16 cellular contexts compared by ENCODE assay signal in genomic region chr11:47948137-47948536, GRCh38. TPM values are rescaled to one million over a fixed set of nuclear protein-coding genes. Genes with fewer than 3 reads are reported as not detected.
DNase-seq lines count a peak whose midpoint lies in the region; ATAC-seq and TF ChIP-seq lines count a peak whose summit lies in the region.
"Had no signal": no experiment of that assay in that cellular context is flagged by ENCODE, and none has a peak within 500 bp of the region (broad histone marks: within the 10 kb centered on the region; RNA-seq: fewer than 3 reads in every experiment).

No MANE protein-coding gene starts in this region.

- H3K9ac ChIP-seq in H9 (ENCODE audit: extremely low read depth, insufficient read length, low read length) (no peak overlapping the region), neuronal stem cell (ENCODE audit: low read depth, low read length, poor library complexity) (no peak overlapping the region)

- H2AFZ ChIP-seq in H9 (ENCODE audit: low read length) (no peak overlapping the region), neuronal stem cell (ENCODE audit: low read length) (no peak overlapping the region), OCI-LY7 (ENCODE audit: low read length) (no peak overlapping the region)

- H3K79me1 ChIP-seq in H9 (ENCODE audit: insufficient read depth, low read depth, low read length, poor library complexity, severe bottlenecking) (no peaks in the 10 kb centered on the region), neuronal stem cell (ENCODE audit: low read depth, low read length) (peaks cover 4% of the 10 kb centered on the region)

- no peak for DNase-seq in activated naive CD4-positive, alpha-beta T cell treated with anti-CD3 and anti-CD28 coated beads for 36 hours
- DNase-seq in H9, result peak; percentile 30
- no peak for DNase-seq in neuronal stem cell (ENCODE audit: low spot score)
- no peak for DNase-seq in OCI-LY7 (ENCODE audit: low spot score)
- no peak for DNase-seq in activated T-cell treated with anti-CD3 and anti-CD28 coated beads, Interleukin-2, amount 50 U/mL, for 24 hours
- DNase-seq: activated CD4-positive, alpha-beta T cell treated with anti-CD3 and anti-CD28 coated beads, Interleukin-2, amount 50 U/mL, for 1 hour; body of pancreas; DMS79; effector CD8-positive, alpha-beta T cell; foreskin keratinocyte; NCI-H2171 treated with DMSO at 0.1 percent for 48 hours; posterior cingulate gyrus had no signal

- peaks cover 49% of the 10 kb centered on the region for H3K4me1 Mint-ChIP-seq in activated naive CD4-positive, alpha-beta T cell treated with anti-CD3 and anti-CD28 coated beads, Interleukin-2, amount 50 U/mL, for 24 hours
- peaks cover 38% of the 10 kb centered on the region for H3K4me1 Mint-ChIP-seq in activated naive CD4-positive, alpha-beta T cell treated with anti-CD3 and anti-CD28 coated beads for 36 hours (ENCODE audit: low read depth)
- H3K4me1 Mint-ChIP-seq in H9, result peaks cover 30 to 43% of the 10 kb centered on the region in 2 experiments
- peaks cover 58% of the 10 kb centered on the region for H3K4me1 Mint-ChIP-seq in dendritic cell treated with granulocyte-macrophage colony-stimulating factor and Interleukin-4, amounts not matched to agents 40 ng/mL and 50 ng/mL, for 4 days (ENCODE audit: low read depth)
- H3K4me1 Mint-ChIP-seq in activated T-cell treated with anti-CD3 and anti-CD28 coated beads, Interleukin-2, amount 50 U/mL, for 24 hours (ENCODE audit: low read depth), result peaks cover 41% of the 10 kb centered on the region

- no peak overlapping the region for H3K4me2 ChIP-seq in H9 (ENCODE audit: insufficient read depth, insufficient read length, low read length)
- H3K4me2 ChIP-seq in neuronal stem cell (ENCODE audit: insufficient read depth, low read length, poor library complexity, severe bottlenecking), result no peak overlapping the region
- H3K4me2 ChIP-seq in OCI-LY7 (ENCODE audit: low read length), result no peak overlapping the region

- no peaks in the 10 kb centered on the region for H3K36me3 ChIP-seq in neuronal stem cell (replicated peaks in 1 of 2; ENCODE audit: control insufficient read depth in 2 of 2, insufficient read depth in 2 of 2, low read length in 2 of 2)
- no peaks in the 10 kb centered on the region for H3K36me3 ChIP-seq in OCI-LY7 (ENCODE audit: insufficient read depth, low read length)

- no peak for TF ChIP-seq CTCF in H9 (conservative IDR thresholded peaks at IDR 0.05)
- TF ChIP-seq CTCF in OCI-LY7 (conservative IDR thresholded peaks at IDR 0.05; ENCODE audit: low read length), result no peak

- no peak overlapping the region for H3K4me3 ChIP-seq in neuronal stem cell (ENCODE audit: low read length in 2 of 2)
- no peak overlapping the region for H3K4me3 ChIP-seq in OCI-LY7 (ENCODE audit: low read depth, low read length, poor library complexity, severe bottlenecking)
- H3K4me3 ChIP-seq: body of pancreas had no signal

- no peak overlapping the region for H3K56ac ChIP-seq in H9 (ENCODE audit: insufficient read length, low read depth, low read length)

- H3K4me3 Mint-ChIP-seq in activated naive CD4-positive, alpha-beta T cell treated with anti-CD3 and anti-CD28 coated beads, Interleukin-2, amount 50 U/mL, for 24 hours, result no peak overlapping the region
- H3K4me3 Mint-ChIP-seq in activated naive CD4-positive, alpha-beta T cell treated with anti-CD3 and anti-CD28 coated beads for 36 hours, result no peak overlapping the region
- H3K4me3 Mint-ChIP-seq in H9, result no peak overlapping the region; a peak in 1 of 5 replicates
- no peak overlapping the region for H3K4me3 Mint-ChIP-seq in dendritic cell treated with granulocyte-macrophage colony-stimulating factor and Interleukin-4, amounts not matched to agents 40 ng/mL and 50 ng/mL, for 4 days
- no peak overlapping the region for H3K4me3 Mint-ChIP-seq in activated T-cell treated with anti-CD3 and anti-CD28 coated beads, Interleukin-2, amount 50 U/mL, for 24 hours
- H3K4me3 Mint-ChIP-seq: mesothelial cell of epicardium had no signal

- H2BK5ac ChIP-seq in H9 (ENCODE audit: insufficient read length, low read length) (no peak overlapping the region), neuronal stem cell (ENCODE audit: low read length) (no peak overlapping the region)

- H4K20me1 ChIP-seq in H9 (ENCODE audit: control insufficient read depth, insufficient read depth, insufficient read length), result no peaks in the 10 kb centered on the region
- H4K20me1 ChIP-seq in OCI-LY7 (ENCODE audit: insufficient read depth, low read length), result no peaks in the 10 kb centered on the region

- intact Hi-C loops in activated naive CD4-positive, alpha-beta T cell treated with anti-CD3 and anti-CD28 coated beads for 36 hours (cut with micrococcal nuclease), result no loop called here
- intact Hi-C loops in dendritic cell treated with granulocyte-macrophage colony-stimulating factor and Interleukin-4, amounts not matched to agents 40 ng/mL and 50 ng/mL, for 4 days (cut with micrococcal nuclease), result no loop called here
- intact Hi-C loops in OCI-LY7 (cut with micrococcal nuclease; ENCODE audit: unreplicated experiment), result no loop called here

- no peak overlapping the region for H2BK12ac ChIP-seq in H9 (ENCODE audit: insufficient read length, low read depth, low read length)
- H2BK12ac ChIP-seq in neuronal stem cell (ENCODE audit: low read length), result no peak overlapping the region

- CTCF ChIA-PET in activated naive CD4-positive, alpha-beta T cell treated with anti-CD3 and anti-CD28 coated beads for 36 hours (lab: Charles Lee), result interaction anchor here (0.6 to 5.0 kb wide), 3 partner anchors 14 to 164 kb away, joined by 3 to 21 read pairs (median 3); no protein-coding TSS in a partner anchor
- CTCF ChIA-PET in OCI-LY7 (lab: Charles Lee; ENCODE audit: unreplicated experiment), result no interaction called here

- H3K9me2 ChIP-seq in OCI-LY7 (ENCODE audit: insufficient read depth, low read length), result no peaks in the 10 kb centered on the region

- H3K9me3 Mint-ChIP-seq in activated naive CD4-positive, alpha-beta T cell treated with anti-CD3 and anti-CD28 coated beads, Interleukin-2, amount 50 U/mL, for 24 hours, result no peaks in the 10 kb centered on the region
- H3K9me3 Mint-ChIP-seq in activated naive CD4-positive, alpha-beta T cell treated with anti-CD3 and anti-CD28 coated beads for 36 hours, result no peaks in the 10 kb centered on the region
- H3K9me3 Mint-ChIP-seq in H9, result no peaks in the 10 kb centered on the region; a peak in 1 of 5 replicates
- H3K9me3 Mint-ChIP-seq in dendritic cell treated with granulocyte-macrophage colony-stimulating factor and Interleukin-4, amounts not matched to agents 40 ng/mL and 50 ng/mL, for 4 days, result no peaks in the 10 kb centered on the region
- no peaks in the 10 kb centered on the region for H3K9me3 Mint-ChIP-seq in activated T-cell treated with anti-CD3 and anti-CD28 coated beads, Interleukin-2, amount 50 U/mL, for 24 hours
- H3K9me3 Mint-ChIP-seq: mesothelial cell of epicardium had no signal

- H3K27ac Mint-ChIP-seq in activated naive CD4-positive, alpha-beta T cell treated with anti-CD3 and anti-CD28 coated beads, Interleukin-2, amount 50 U/mL, for 24 hours, result peak overlapping the region; percentile 73
- H3K27ac Mint-ChIP-seq in activated naive CD4-positive, alpha-beta T cell treated with anti-CD3 and anti-CD28 coated beads for 36 hours, result no peak overlapping the region
- H3K27ac Mint-ChIP-seq in H9, result no peak overlapping the region
- peak overlapping the region; percentile 22 for H3K27ac Mint-ChIP-seq in dendritic cell treated with granulocyte-macrophage colony-stimulating factor and Interleukin-4, amounts not matched to agents 40 ng/mL and 50 ng/mL, for 4 days
- H3K27ac Mint-ChIP-seq in activated T-cell treated with anti-CD3 and anti-CD28 coated beads, Interleukin-2, amount 50 U/mL, for 24 hours, result no peak overlapping the region

- H2BK120ac ChIP-seq in H9 (ENCODE audit: low read depth, low read length, poor library complexity, severe bottlenecking), result no peak overlapping the region
- H2BK120ac ChIP-seq in neuronal stem cell (ENCODE audit: low read depth, low read length), result no peak overlapping the region

- ATAC-seq in HG03378 (IDR thresholded peaks at IDR 0.05; ENCODE audit: unreplicated experiment), result no peak
- ATAC-seq: body of pancreas had no signal

- no peak overlapping the region for H2BK15ac ChIP-seq in H9 (ENCODE audit: low read depth, low read length)
- H2BK15ac ChIP-seq in neuronal stem cell (ENCODE audit: low read length), result no peak overlapping the region

- no peak overlapping the region for H3T11ph ChIP-seq in H9 (ENCODE audit: low read length)

- H3K4me1 ChIP-seq in H9 (ENCODE audit: insufficient read depth, low read length) (peaks cover 3% of the 10 kb centered on the region; the same call in 1 of the 2 replicates), neuronal stem cell (ENCODE audit: control insufficient read depth in 2 of 2, insufficient read depth in 1 of 2, low read depth in 1 of 2, low read length in 2 of 2) (peaks cover 10 to 15% of the 10 kb centered on the region in 2 donors), OCI-LY7 (ENCODE audit: insufficient read depth, low read length, poor library complexity, severe bottlenecking) (peaks cover 24% of the 10 kb centered on the region)
- H3K4me1 ChIP-seq: body of pancreas had no signal

- H3K23ac ChIP-seq in H9 (ENCODE audit: insufficient read length, low read depth, low read length) (no peak overlapping the region), neuronal stem cell (ENCODE audit: low read depth, low read length, poor library complexity) (no peak overlapping the region)

- WGBS in H9 (ENCODE audit: extremely low coverage, insufficient read length, low lambda C conversion rate), result no CpG with 5 or more reads among the region's 3 CpGs
- no CpG with 5 or more reads among the region's 3 CpGs for WGBS in neuronal stem cell (ENCODE audit: extremely low coverage in 2 of 2, insufficient read length in 2 of 2, insufficient replicate concordance in 1 of 2), 2 donors

- H3K23me2 ChIP-seq in H9 (ENCODE audit: insufficient read length, low read depth, low read length, poor library complexity, severe bottlenecking), result no peaks in the 10 kb centered on the region

- no peaks in the 10 kb centered on the region for H3K27me3 Mint-ChIP-seq in activated naive CD4-positive, alpha-beta T cell treated with anti-CD3 and anti-CD28 coated beads, Interleukin-2, amount 50 U/mL, for 24 hours
- H3K27me3 Mint-ChIP-seq in activated naive CD4-positive, alpha-beta T cell treated with anti-CD3 and anti-CD28 coated beads for 36 hours (ENCODE audit: low read depth), result no peaks in the 10 kb centered on the region
- no peaks in the 10 kb centered on the region; the same call in 1 of the 2 replicates for H3K27me3 Mint-ChIP-seq in H9 (ENCODE audit: low read depth)
- no peaks in the 10 kb centered on the region for H3K27me3 Mint-ChIP-seq in dendritic cell treated with granulocyte-macrophage colony-stimulating factor and Interleukin-4, amounts not matched to agents 40 ng/mL and 50 ng/mL, for 4 days
- H3K27me3 Mint-ChIP-seq in activated T-cell treated with anti-CD3 and anti-CD28 coated beads, Interleukin-2, amount 50 U/mL, for 24 hours, result no peaks in the 10 kb centered on the region

- H3K79me2 ChIP-seq in H9 (ENCODE audit: insufficient read depth, low read length), result no peaks in the 10 kb centered on the region
- no peaks in the 10 kb centered on the region for H3K79me2 ChIP-seq in OCI-LY7 (ENCODE audit: insufficient read depth, low read depth, low read length)

- H3K14ac ChIP-seq in H9 (ENCODE audit: insufficient read depth, low read length) (no peak overlapping the region), neuronal stem cell (ENCODE audit: low read length) (no peak overlapping the region)

- no peak overlapping the region for H4K91ac ChIP-seq in H9 (ENCODE audit: insufficient read length, low read depth, low read length)
- no peak overlapping the region for H4K91ac ChIP-seq in neuronal stem cell (ENCODE audit: low read depth, low read length, poor library complexity)

- H2AK5ac ChIP-seq in H9 (ENCODE audit: insufficient read length, low read length) (no peak overlapping the region), neuronal stem cell (ENCODE audit: low read depth, low read length) (no peak overlapping the region)

- no peak overlapping the region for H4K5ac ChIP-seq in H9 (ENCODE audit: insufficient read length, low read depth, low read length)

- H3K36me3 Mint-ChIP-seq in activated naive CD4-positive, alpha-beta T cell treated with anti-CD3 and anti-CD28 coated beads, Interleukin-2, amount 50 U/mL, for 24 hours, result no peaks in the 10 kb centered on the region
- no peaks in the 10 kb centered on the region for H3K36me3 Mint-ChIP-seq in activated naive CD4-positive, alpha-beta T cell treated with anti-CD3 and anti-CD28 coated beads for 36 hours (ENCODE audit: low read depth)
- no peaks in the 10 kb centered on the region for H3K36me3 Mint-ChIP-seq in H9 (ENCODE audit: insufficient read depth in 1 of 3, low read depth in 3 of 3)
- no peaks in the 10 kb centered on the region for H3K36me3 Mint-ChIP-seq in dendritic cell treated with granulocyte-macrophage colony-stimulating factor and Interleukin-4, amounts not matched to agents 40 ng/mL and 50 ng/mL, for 4 days (ENCODE audit: low read depth)
- H3K36me3 Mint-ChIP-seq in activated T-cell treated with anti-CD3 and anti-CD28 coated beads, Interleukin-2, amount 50 U/mL, for 24 hours (ENCODE audit: low read depth), result no peaks in the 10 kb centered on the region
- H3K36me3 Mint-ChIP-seq: mesothelial cell of epicardium had no signal

- H2BK20ac ChIP-seq in H9 (ENCODE audit: low read depth, low read length, poor library complexity, severe bottlenecking), result no peak overlapping the region

- no TSS peak for BruUV-seq in OCI-LY7 (replicated peaks; lab: Mats Ljungman, UMichigan)

- H3K9me3 ChIP-seq in H9 (ENCODE audit: control insufficient read depth, low read depth, low read length) (no peaks in the 10 kb centered on the region), neuronal stem cell (replicated peaks in 1 of 2; ENCODE audit: control insufficient read depth in 2 of 2, insufficient read depth in 1 of 2, low read depth in 1 of 2, low read length in 2 of 2) (no peaks in the 10 kb centered on the region), OCI-LY7 (ENCODE audit: low read length) (no peaks in the 10 kb centered on the region)
- H3K9me3 ChIP-seq: body of pancreas had no signal

- POLR2A ChIA-PET in OCI-LY7 (lab: Charles Lee), result interaction anchor here (0.6 kb wide), 1 partner anchor 9 kb away, joined by 3 read pairs; no protein-coding TSS in a partner anchor

- no peaks in the 10 kb centered on the region for H3K27me3 ChIP-seq in H9 (ENCODE audit: insufficient read depth, low read length)
- no peaks in the 10 kb centered on the region for H3K27me3 ChIP-seq in neuronal stem cell (ENCODE audit: control insufficient read depth in 3 of 3, insufficient read depth in 3 of 3, low read depth in 1 of 3, low read length in 3 of 3)
- H3K27me3 ChIP-seq: body of pancreas, foreskin keratinocyte had no signal

- H3K18ac ChIP-seq in H9 (ENCODE audit: insufficient read length, low read depth, low read length), result no peak overlapping the region
- peak overlapping the region; percentile 44 for H3K18ac ChIP-seq in neuronal stem cell (ENCODE audit: low read length)

- H4K8ac ChIP-seq in H9 (replicated peaks; ENCODE audit: insufficient read length, low read depth, low read length) (no peak overlapping the region), neuronal stem cell (ENCODE audit: low read depth, low read length) (no peak overlapping the region)

- H3K4ac ChIP-seq in H9 (ENCODE audit: low read depth, low read length) (no peak overlapping the region), neuronal stem cell (ENCODE audit: low read length) (no peak overlapping the region)

- H3K27ac ChIP-seq in H9 (ENCODE audit: insufficient read length, low read depth, low read length) (no peak overlapping the region), neuronal stem cell (replicated peaks; ENCODE audit: low read length) (no peak overlapping the region), OCI-LY7 (ENCODE audit: low read depth, low read length, poor library complexity, severe bottlenecking) (no peak overlapping the region)

RNA-seq across cellular contexts. Expression of gene PTPRJ, which starts 32.2 kb away (rescaled TPM):
- 10 to 100 TPM in 1 of 2 experiments, 1 to 10 TPM in 1; 8.2 to 10.7 TPM for total RNA-seq in activated naive CD4-positive, alpha-beta T cell treated with anti-CD3 and anti-CD28 coated beads for 36 hours
- total RNA-seq in H9 (2021) (10.6 and 11.4 TPM in 2 replicates), OCI-LY7 (2022) (24.9 and 28.3 TPM in 2 replicates)
- 12.6 TPM for polyA plus RNA-seq in neuronal stem cell (2013, experiment 1 of 2)
- polyA plus RNA-seq in neuronal stem cell (2013, experiment 2 of 2), result 12.9 TPM
- 4.5 and 5.4 TPM in 2 replicates for total RNA-seq in OCI-LY7 (2014; rRNA removed; shearing (Covaris generic))

Comparison
In these comparisons a context has a peak if more than half of its experiments do, and no peak if none do; other contexts are left out.
1. H3K27ac Mint-ChIP-seq: peak in activated naive CD4-positive, alpha-beta T cell treated with anti-CD3 and anti-CD28 coated beads, Interleukin-2, amount 50 U/mL, for 24 hours (single experiment) and dendritic cell treated with granulocyte-macrophage colony-stimulating factor and Interleukin-4, amounts not matched to agents 40 ng/mL and 50 ng/mL, for 4 days (single experiment); none in activated naive CD4-positive, alpha-beta T cell treated with anti-CD3 and anti-CD28 coated beads for 36 hours (single experiment), H9 (0 of 3) and activated T-cell treated with anti-CD3 and anti-CD28 coated beads, Interleukin-2, amount 50 U/mL, for 24 hours (single experiment).